ENCODE assay signal across 23 cellular contexts in genomic region chr3:177565981-177566380, GRCh38.
"Had no signal": no experiment of that assay in that cellular context is flagged by ENCODE, and none has a peak within 500 bp of the region (broad histone marks: within the 10 kb centered on the region; RNA-seq: fewer than 3 reads in every experiment).

No MANE protein-coding gene starts in this region.

- H3K36me3 Mint-ChIP-seq: activated CD4-positive, alpha-beta memory T cell treated with anti-CD3 and anti-CD28 coated beads for 36 hours had no signal

- H3K27ac Mint-ChIP-seq: activated CD4-positive, alpha-beta memory T cell treated with anti-CD3 and anti-CD28 coated beads for 36 hours; activated CD4-positive, alpha-beta T cell treated with anti-CD3 and anti-CD28 coated beads, Interleukin-2, amount 10 ng/mL, durations not matched to agents 7 days and 5 days; activated naive CD4-positive, alpha-beta T cell treated with anti-CD3 and anti-CD28 coated beads for 36 hours; activated naive CD8-positive, alpha-beta T cell; activated T-helper 17 cell treated with anti-CD3 and anti-CD28 coated beads, Interleukin-2, amount 50 U/mL, for 72 hours; T-helper 1 cell treated with Interleukin-12 subunit alpha and Interleukin-12 subunit beta and Interleukin-4 antibody, amounts not matched to agents 30 μg/mL and 1 μg/mL, for 36 hours had no signal

- H3K27ac ChIP-seq: brain microvascular endothelial cell, VCaP had no signal

- DNase-seq: activated CD4-positive, alpha-beta memory T cell treated with anti-CD3 and anti-CD28 coated beads for 36 hours; activated CD4-positive, alpha-beta T cell treated with anti-CD3 and anti-CD28 coated beads, Interleukin-2, amount 10 ng/mL, durations not matched to agents 7 days and 5 days; activated CD4-positive, CD25-positive, alpha-beta regulatory T cell; activated CD8-positive, alpha-beta memory T cell treated with anti-CD3 and anti-CD28 coated beads for 24 hours; activated gamma-delta T cell; activated naive CD4-positive, alpha-beta T cell treated with anti-CD3 and anti-CD28 coated beads for 36 hours; activated T-cell treated with anti-CD3 and anti-CD28 coated beads, Interleukin-2, amount 50 U/mL, for 4 hours; brain microvascular endothelial cell; central memory CD4-positive, alpha-beta T cell; MM.1S; NCI-H1105; NCI-H1436; NCI-H187 treated with DMSO at 0.1 percent for 48 hours; NCI-H2081 treated with DMSO at 0.1 percent for 48 hours; NCI-H446; NCI-H524; NCI-H774; PC-3; SHP77 treated with DMSO at 0.1 percent for 48 hours had no signal

- H3K27me3 ChIP-seq: brain microvascular endothelial cell had no signal

- H3K4me3 Mint-ChIP-seq: activated CD4-positive, alpha-beta memory T cell treated with anti-CD3 and anti-CD28 coated beads for 36 hours; activated CD4-positive, alpha-beta T cell treated with anti-CD3 and anti-CD28 coated beads, Interleukin-2, amount 10 ng/mL, durations not matched to agents 7 days and 5 days; activated naive CD4-positive, alpha-beta T cell treated with anti-CD3 and anti-CD28 coated beads for 36 hours; activated naive CD8-positive, alpha-beta T cell; activated T-cell treated with anti-CD3 and anti-CD28 coated beads, Interleukin-2, amount 50 U/mL, for 4 hours; activated T-helper 17 cell treated with anti-CD3 and anti-CD28 coated beads, Interleukin-2, amount 50 U/mL, for 72 hours; T-helper 1 cell treated with Interleukin-12 subunit alpha and Interleukin-12 subunit beta and Interleukin-4 antibody, amounts not matched to agents 30 μg/mL and 1 μg/mL, for 36 hours had no signal

- H3K4me1 Mint-ChIP-seq: activated CD4-positive, alpha-beta T cell treated with anti-CD3 and anti-CD28 coated beads, Interleukin-2, amount 10 ng/mL, durations not matched to agents 7 days and 5 days; activated T-helper 17 cell treated with anti-CD3 and anti-CD28 coated beads, Interleukin-2, amount 50 U/mL, for 72 hours had no signal

- H3K36me3 ChIP-seq: brain microvascular endothelial cell had no signal

- H3K9me3 Mint-ChIP-seq: activated CD4-positive, alpha-beta memory T cell treated with anti-CD3 and anti-CD28 coated beads for 36 hours; activated naive CD4-positive, alpha-beta T cell treated with anti-CD3 and anti-CD28 coated beads for 36 hours; activated T-helper 17 cell treated with anti-CD3 and anti-CD28 coated beads, Interleukin-2, amount 50 U/mL, for 72 hours had no signal

- ATAC-seq: activated T-cell treated with anti-CD3 and anti-CD28 coated beads, Interleukin-2, amount 50 U/mL, for 4 hours; activated T-helper 17 cell treated with anti-CD3 and anti-CD28 coated beads, Interleukin-2, amount 50 U/mL, for 72 hours; PC-3 had no signal

- H3K27me3 Mint-ChIP-seq: activated CD4-positive, alpha-beta memory T cell treated with anti-CD3 and anti-CD28 coated beads for 36 hours; activated CD4-positive, alpha-beta T cell treated with anti-CD3 and anti-CD28 coated beads, Interleukin-2, amount 10 ng/mL, durations not matched to agents 7 days and 5 days; activated naive CD8-positive, alpha-beta T cell; activated T-helper 17 cell treated with anti-CD3 and anti-CD28 coated beads, Interleukin-2, amount 50 U/mL, for 72 hours had no signal
